In the genomic region with DNA sequence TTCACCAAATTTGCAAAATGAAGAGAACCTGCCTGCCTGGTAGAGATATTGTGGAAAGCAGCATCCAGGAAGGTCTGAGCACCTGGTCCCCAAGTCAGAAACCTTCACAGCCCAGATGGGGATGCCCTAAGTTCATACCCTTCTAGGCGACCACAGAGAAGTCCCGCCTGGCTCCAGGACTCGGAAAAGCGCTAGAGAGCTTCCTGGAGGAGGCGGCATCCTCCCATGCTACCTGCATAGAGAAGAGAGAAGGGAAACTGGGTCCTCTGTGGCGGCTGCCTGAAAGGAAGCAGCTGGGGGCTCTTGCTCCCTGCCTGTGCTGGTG, we compare ENCODE assay signal across 18 cellular contexts. TPM values are rescaled to one million over a fixed set of nuclear protein-coding genes. Genes with fewer than 3 reads are reported as not detected.
DNase-seq lines count a peak whose midpoint lies in the region; ATAC-seq, FAIRE-seq and TF ChIP-seq lines count a peak whose summit lies in the region.
"Had no signal": no experiment of that assay in that cellular context is flagged by ENCODE, and none has a peak within 500 bp of the region (broad histone marks: within the 10 kb centered on the region; RNA-seq: fewer than 3 reads in every experiment).

No MANE protein-coding gene starts in this region.

- peaks cover 4% of the 10 kb centered on the region; the same call in 1 of the 2 replicates for H3K9me3 Mint-ChIP-seq in WTC11

- no peak overlapping the region for H3K27ac ChIP-seq in left ventricle myocardium inferior (replicated peaks)
- H3K27ac ChIP-seq: A549; BLaER1 treated with 17β-estradiol and CSF1 and Interleukin-3, amounts not matched to agents 10 nM and 100 nM had no signal

- no peak for TF ChIP-seq POLR2A in GM12892 (IDR thresholded peaks at IDR 0.05; ENCODE audit: low read depth, low read length)

- POLR2A ChIA-PET in WTC11 (lab: Charles Lee) = interaction anchor here (1.0 kb wide), 1 partner anchor 22 kb away, joined by 3 read pairs; a partner anchor contains a TSS

- no peak overlapping the region for H3K27ac Mint-ChIP-seq in WTC11

- no peak for DNase-seq in left ventricle myocardium inferior
- no peak for DNase-seq in left cardiac atrium
- DNase-seq in WTC11 (ENCODE audit: low spot score) = no peak
- no peak for DNase-seq in GM12892 (ENCODE audit: insufficient read length)
- DNase-seq in stimulated activated naive CD4-positive, alpha-beta T cell treated with Interleukin-2 at 50 U/mL for 16 hours (lab: John Stamatoyannopoulos, UW) = no peak
- DNase-seq in EL = no peak
- no peak for DNase-seq in NK-92 (lab: John Stamatoyannopoulos, UW; ENCODE audit: unreplicated experiment)
- DNase-seq: DMS 273 treated with DMSO at 0.1 percent for 48 hours, MV-4-11, NCI-H1417 treated with DMSO at 0.1 percent for 48 hours, NCI-H2029, NCI-H2171 treated with DMSO at 0.1 percent for 48 hours, NCI-H446 treated with DMSO at 0.1 percent for 48 hours, NCI-H774 had no signal

- intact Hi-C loops in left ventricle myocardium inferior (cut with micrococcal nuclease) = no loop called here
- intact Hi-C loops in left cardiac atrium (cut with DNase I) = no loop called here

- H3K9me3 ChIP-seq in left ventricle myocardium inferior (replicated peaks) (peaks cover 6% of the 10 kb centered on the region), iPS-15b (ENCODE audit: control insufficient read depth, insufficient read depth, low read length) (no peaks in the 10 kb centered on the region)
- H3K9me3 ChIP-seq: HAP-1 had no signal

- no peak overlapping the region for H3K9ac ChIP-seq in iPS-15b (ENCODE audit: low read depth, low read length)
- H3K9ac ChIP-seq: BLaER1 treated with 17β-estradiol and CSF1 and Interleukin-3, amounts not matched to agents 10 nM and 100 nM had no signal

- CTCF ChIA-PET in WTC11 (lab: Charles Lee) = interaction anchor here (0.6 to 2.6 kb wide), 16 partner anchors 10 to 265 kb away, joined by 3 to 38 read pairs (median 4); a partner anchor contains a TSS

- no peak for FAIRE-seq in GM12892 (lab: Jason Lieb, UNC)

- H3K4me3 Mint-ChIP-seq in WTC11 = peak overlapping the region; percentile 80

- H3K27me3 ChIP-seq in left ventricle myocardium inferior (ENCODE audit: low read depth) (peaks cover 94% of the 10 kb centered on the region), iPS-15b (ENCODE audit: control insufficient read depth, insufficient read depth, low read length) (peaks cover 51% of the 10 kb centered on the region)
- H3K27me3 ChIP-seq: BLaER1 treated with 17β-estradiol and CSF1 and Interleukin-3, amounts not matched to agents 10 nM and 100 nM had no signal

- H3K4me1 Mint-ChIP-seq in WTC11 = peaks cover 12% of the 10 kb centered on the region

- H3K36me3 Mint-ChIP-seq in WTC11 = no peaks in the 10 kb centered on the region

- ATAC-seq in left cardiac atrium (no peak), WTC11 (peak; percentile 81)

- H3K36me3 ChIP-seq in left ventricle myocardium inferior (no peaks in the 10 kb centered on the region), iPS-15b (ENCODE audit: control insufficient read depth, insufficient read depth, low read length) (no peaks in the 10 kb centered on the region)
- H3K36me3 ChIP-seq: BLaER1 treated with 17β-estradiol and CSF1 and Interleukin-3, amounts not matched to agents 10 nM and 100 nM; HAP-1 had no signal

- H3K4me3 ChIP-seq in left ventricle myocardium inferior (peak overlapping the region; percentile 42), iPS-15b (ENCODE audit: low read depth, low read length) (peak overlapping the region; percentile 64)
- H3K4me3 ChIP-seq: A549; BLaER1 treated with 17β-estradiol and CSF1 and Interleukin-3, amounts not matched to agents 10 nM and 100 nM; HAP-1 had no signal

- peaks cover 9% of the 10 kb centered on the region for H3K4me1 ChIP-seq in left ventricle myocardium inferior
- no peaks in the 10 kb centered on the region for H3K4me1 ChIP-seq in iPS-15b (ENCODE audit: control insufficient read depth, insufficient read depth, low read length)
- H3K4me1 ChIP-seq: A549; BLaER1 treated with 17β-estradiol and CSF1 and Interleukin-3, amounts not matched to agents 10 nM and 100 nM had no signal

- peaks cover 84% of the 10 kb centered on the region for H3K27me3 Mint-ChIP-seq in WTC11 (ENCODE audit: low read depth)

- no peak for TF ChIP-seq CTCF in left ventricle myocardium inferior (IDR thresholded peaks at IDR 0.05; ENCODE audit: borderline replicate concordance)
- TF ChIP-seq CTCF in WTC11 (IDR thresholded peaks at IDR 0.05) = no peak

TF ChIP-seq in WTC11, 78 proteins besides CTCF, POLR2A, EP300 and RAD21:
- TF ChIP-seq ETV6 (CRISPR knock-in tag; IDR thresholded peaks at IDR 0.05) (no peak), ZNF138 (CRISPR knock-in tag; conservative IDR thresholded peaks at IDR 0.05) (no peak), ESRRA (CRISPR knock-in tag; IDR thresholded peaks at IDR 0.05; ENCODE audit: borderline replicate concordance) (no peak)

RNA-seq across cellular contexts. Expression of a gene that starts 22.2 kb away (rescaled TPM):
- total RNA-seq in left ventricle myocardium inferior (2.5 TPM), left cardiac atrium (1 to 10 TPM; 1.4 to 2.6 TPM), WTC11 (2021) (5.4 to 6.8 TPM (median 6.0 TPM) in 3 replicates)
- polyA plus RNA-seq in GM12892 (2012; ENCODE audit: missing spikeins) = 2.0 TPM

RNA-seq across cellular contexts. Expression of a gene that starts 59.5 kb away (rescaled TPM):
- total RNA-seq in left ventricle myocardium inferior (3.2 TPM), left cardiac atrium (1 to 10 TPM; 3.1 to 5.5 TPM), WTC11 (2021) (6.6 to 12.9 TPM (median 8.0 TPM) in 3 replicates)
- polyA plus RNA-seq in GM12892 (2012; ENCODE audit: missing spikeins) = 2.3 TPM
